Comparison of ENCODE assay signal across 10 cellular contexts in genomic region chr9:122016789-122017188, GRCh38.
DNase-seq lines count a peak whose midpoint lies in the region; ATAC-seq, FAIRE-seq and TF ChIP-seq lines count a peak whose summit lies in the region.
"Had no signal": no experiment of that assay in that cellular context is flagged by ENCODE, and none has a peak within 500 bp of the region (broad histone marks: within the 10 kb centered on the region; RNA-seq: fewer than 3 reads in every experiment).

No MANE protein-coding gene starts in this region.

- H3K4ac ChIP-seq in H1 (replicated peaks; ENCODE audit: insufficient read length, low read depth, low read length) = no peak overlapping the region

- no peak for TF ChIP-seq POLR2A in H1 (IDR thresholded peaks at IDR 0.05; ENCODE audit: control extremely low read depth in 1 of 2, low read depth in 2 of 2, low read length in 2 of 2)
- no peak for TF ChIP-seq POLR2A in erythroblast (IDR thresholded peaks at IDR 0.05; ENCODE audit: low read length)

- H2BK20ac ChIP-seq in H1 (ENCODE audit: low read length) = no peak overlapping the region

- H2BK12ac ChIP-seq in H1 (ENCODE audit: low read depth, low read length) = no peak overlapping the region

- no peak overlapping the region for H3K27ac ChIP-seq in H1 (ENCODE audit: low read depth, low read length)
- H3K27ac ChIP-seq: PC-9 had no signal

- H4K8ac ChIP-seq in H1 (ENCODE audit: extremely low read depth, insufficient read depth, low read length) = no peak overlapping the region

- H3K36me3 Mint-ChIP-seq in neural crest cell (ENCODE audit: low read depth) = no peaks in the 10 kb centered on the region
- no peaks in the 10 kb centered on the region for H3K36me3 Mint-ChIP-seq in stimulated activated effector memory CD8-positive, alpha-beta T cell treated with anti-CD3 and anti-CD28 coated beads, Interleukin-12 subunit alpha, Interleukin-12 subunit beta, amount 100 ng/mL, for 72 hours

- H2AFZ ChIP-seq in H1 (ENCODE audit: low read length) = no peak overlapping the region
- H2AFZ ChIP-seq: PC-9 had no signal

- FAIRE-seq in D721Med (lab: Jason Lieb, UNC) (no peak), H1 (lab: Jason Lieb, UNC) (no peak)
- FAIRE-seq: astrocyte had no signal

- no peak overlapping the region for H3K14ac ChIP-seq in H1 (ENCODE audit: insufficient read length)

- no peaks in the 10 kb centered on the region for H3K79me2 ChIP-seq in H1 (ENCODE audit: control insufficient read depth in 1 of 2, insufficient read depth in 2 of 2, low read length in 2 of 2)

- H2BK120ac ChIP-seq in H1 (replicated peaks; ENCODE audit: low read depth, low read length) = no peak overlapping the region

- H3K56ac ChIP-seq in H1 (replicated peaks; ENCODE audit: insufficient read length, low read depth, low read length) = no peak overlapping the region

- TF ChIP-seq RAD21 in H1 (IDR thresholded peaks at IDR 0.05 in 1 of 2, conservative IDR thresholded peaks at IDR 0.05 in 1 of 2; ENCODE audit: low read depth in 2 of 2, low read length in 2 of 2) = peak; percentile 42 to 49; a peak in 3 of 4 replicates

- no peak overlapping the region for H4K5ac ChIP-seq in H1 (ENCODE audit: insufficient read length, low read depth, low read length)

- no peak for TF ChIP-seq EP300 in H1 (IDR thresholded peaks at IDR 0.05; ENCODE audit: borderline replicate concordance in 1 of 2, low read depth in 2 of 2, low read length in 2 of 2)

- H3K79me1 ChIP-seq in H1 (ENCODE audit: low read depth, low read length) = no peaks in the 10 kb centered on the region

- H3K18ac ChIP-seq in H1 (ENCODE audit: extremely low read depth, low read length) = no peak overlapping the region

- no peak overlapping the region for H3K9ac ChIP-seq in H1 (replicated peaks in 1 of 4; ENCODE audit: extremely low read depth in 1 of 4, low read depth in 3 of 4, low read length in 3 of 4)

- POLR2A ChIA-PET in H1 (lab: Charles Lee; ENCODE audit: partially characterized antibody) = no interaction called here

- H2AK5ac ChIP-seq in H1 (ENCODE audit: low read depth, low read length) = no peak overlapping the region

- no peak overlapping the region for H3K27ac Mint-ChIP-seq in neural crest cell (ENCODE audit: unreplicated experiment)
- H3K27ac Mint-ChIP-seq in stimulated activated effector memory CD8-positive, alpha-beta T cell treated with anti-CD3 and anti-CD28 coated beads, Interleukin-12 subunit alpha, Interleukin-12 subunit beta, amount 100 ng/mL, for 72 hours = no peak overlapping the region

- no peaks in the 10 kb centered on the region for H4K20me1 ChIP-seq in H1 (replicated peaks in 1 of 2; ENCODE audit: control insufficient read depth in 1 of 2, insufficient read depth in 2 of 2, low read length in 2 of 2)

- TF ChIP-seq CTCF in D721Med (IDR thresholded peaks at IDR 0.05; ENCODE audit: insufficient read depth, missing control alignments) = peak; percentile 33
- TF ChIP-seq CTCF in H1 (IDR thresholded peaks at IDR 0.05; ENCODE audit: control extremely low read depth in 1 of 3, insufficient read depth in 1 of 3, low read depth in 1 of 3, low read length in 3 of 3) = peak in 2 of 3 experiments; percentile 3 to 27; a peak in 2 of 4 replicates
- peak; percentile 58 for TF ChIP-seq CTCF in neural crest cell (conservative IDR thresholded peaks at IDR 0.05)

- H3K27me3 ChIP-seq in H1 (replicated peaks in 1 of 4; ENCODE audit: control insufficient read depth in 3 of 4, extremely low read depth in 1 of 4, insufficient read depth in 3 of 4, low read length in 3 of 4) = no peaks in the 10 kb centered on the region; a peak in 1 of 7 replicates

- no peak overlapping the region for H3K4me3 Mint-ChIP-seq in neural crest cell
- no peak overlapping the region for H3K4me3 Mint-ChIP-seq in stimulated activated effector memory CD8-positive, alpha-beta T cell treated with anti-CD3 and anti-CD28 coated beads, Interleukin-12 subunit alpha, Interleukin-12 subunit beta, amount 100 ng/mL, for 72 hours

- H3K27me3 Mint-ChIP-seq in neural crest cell (ENCODE audit: low read depth) = no peaks in the 10 kb centered on the region

- peaks cover 2% of the 10 kb centered on the region; the same call in 1 of the 2 replicates for H3K23me2 ChIP-seq in H1 (ENCODE audit: low read depth, low read length)

- peaks cover 0 to 22% (median 12%) of the 10 kb centered on the region in 4 experiments; a peak in 5 of 7 replicates for H3K4me1 ChIP-seq in H1 (replicated peaks in 1 of 4; ENCODE audit: control insufficient read depth in 3 of 4, insufficient read depth in 4 of 4, low read length in 3 of 4)

- H3K36me3 ChIP-seq in H1 (ENCODE audit: control insufficient read depth in 2 of 4, insufficient read depth in 4 of 4, low read length in 3 of 4) = no peaks in the 10 kb centered on the region

- H3K9me3 Mint-ChIP-seq in neural crest cell = no peaks in the 10 kb centered on the region
- no peaks in the 10 kb centered on the region for H3K9me3 Mint-ChIP-seq in stimulated activated effector memory CD8-positive, alpha-beta T cell treated with anti-CD3 and anti-CD28 coated beads, Interleukin-12 subunit alpha, Interleukin-12 subunit beta, amount 100 ng/mL, for 72 hours

- H4K91ac ChIP-seq in H1 (replicated peaks; ENCODE audit: insufficient read length, low read length) = no peak overlapping the region

- ATAC-seq in HG02798 (IDR thresholded peaks at IDR 0.05; ENCODE audit: poor library complexity, unreplicated experiment) = no peak
- no peak for ATAC-seq in stimulated activated effector memory CD8-positive, alpha-beta T cell treated with anti-CD3 and anti-CD28 coated beads, Interleukin-12 subunit alpha, Interleukin-12 subunit beta, amount 100 ng/mL, for 72 hours

- no peak overlapping the region for H2BK5ac ChIP-seq in H1 (ENCODE audit: low read depth, low read length)

- 28% methylated on average over 6 of the region's 6 CpGs; no CpG with 5 or more reads in 1 of the 2 experiments for WGBS in H1 (ENCODE audit: extremely low coverage in 1 of 2, insufficient coverage in 1 of 2, insufficient read length in 1 of 2, insufficient replicate concordance in 2 of 2, low coverage in 1 of 2, low lambda C conversion rate in 2 of 2, missing lambda C conversion rate in 1 of 2), 2 experiments

- DNase-seq in D721Med (ENCODE audit: insufficient read length, low spot score) = no peak
- peak; percentile 69 for DNase-seq in NCI-H1694 (lab: John Stamatoyannopoulos, UW)
- no peak for DNase-seq in H1 (ENCODE audit: low read depth in 1 of 2, low spot score in 2 of 2)
- DNase-seq in neural crest cell (ENCODE audit: low read depth, low spot score) = no peak
- DNase-seq in stimulated activated effector memory CD8-positive, alpha-beta T cell treated with anti-CD3 and anti-CD28 coated beads, Interleukin-12 subunit alpha, Interleukin-12 subunit beta, amount 100 ng/mL, for 72 hours (ENCODE audit: low spot score in 2 of 2) = no peak
- DNase-seq in erythroblast (lab: John Stamatoyannopoulos, UW) = no peak
- no peak for DNase-seq in activated effector memory CD4-positive, alpha-beta T cell treated with anti-CD3 and anti-CD28 coated beads, Interleukin-2, amount 50 U/mL, for 16 hours
- DNase-seq: PC-9 had no signal

- H3K4me3 ChIP-seq in H1 (ENCODE audit: extremely low read depth in 1 of 4, insufficient read depth in 2 of 4, low read depth in 3 of 4, low read length in 4 of 4) = no peak overlapping the region
- H3K4me3 ChIP-seq: PC-9 had no signal

- H3K9me3 ChIP-seq in H1 (ENCODE audit: insufficient read depth in 2 of 2, low read depth in 1 of 2, low read length in 1 of 2) = no peaks in the 10 kb centered on the region

- H2BK15ac ChIP-seq in H1 (ENCODE audit: low read length) = no peak overlapping the region

- H3K4me2 ChIP-seq in H1 (ENCODE audit: insufficient read depth in 1 of 2, low read depth in 2 of 2, low read length in 2 of 2) = no peak overlapping the region; a peak in 1 of 4 replicates
- H3K4me2 ChIP-seq: PC-9 had no signal

- peaks cover 25% of the 10 kb centered on the region for H3K4me1 Mint-ChIP-seq in neural crest cell
- H3K4me1 Mint-ChIP-seq in stimulated activated effector memory CD8-positive, alpha-beta T cell treated with anti-CD3 and anti-CD28 coated beads, Interleukin-12 subunit alpha, Interleukin-12 subunit beta, amount 100 ng/mL, for 72 hours = peaks cover 7% of the 10 kb centered on the region

- CTCF ChIA-PET in H1 (lab: Charles Lee; ENCODE audit: partially characterized antibody) = no interaction called here

- no peak overlapping the region for H3K23ac ChIP-seq in H1 (ENCODE audit: insufficient read length)

TF ChIP-seq in H1, 55 proteins besides CTCF, POLR2A, EP300 and RAD21 (continues in another document):
- TF ChIP-seq YY1 (IDR thresholded peaks at IDR 0.05; ENCODE audit: low read depth, low read length) (no peak), POLR2AphosphoS5 (IDR thresholded peaks at IDR 0.05; ENCODE audit: low read depth, low read length) (no peak), NANOG (IDR thresholded peaks at IDR 0.05; ENCODE audit: insufficient read depth, low read depth, low read length, poor library complexity, severe bottlenecking) (no peak), BCL11A (IDR thresholded peaks at IDR 0.05; ENCODE audit: low read depth in 2 of 2, low read length in 2 of 2) (no peak), GABPA (IDR thresholded peaks at IDR 0.05; ENCODE audit: borderline replicate concordance, insufficient read depth, low read length) (no peak)
